Comparison of ENCODE assay signal across 25 cellular contexts in genomic region chr11:87666730-87667129, GRCh38.
"Had no signal": no experiment of that assay in that cellular context is flagged by ENCODE, and none has a peak within 500 bp of the region (broad histone marks: within the 10 kb centered on the region; RNA-seq: fewer than 3 reads in every experiment).

No MANE protein-coding gene starts in this region.

- H3K4me2 ChIP-seq: hepatocyte had no signal

- H3K27me3 ChIP-seq: hepatocyte, pancreas, suprapubic skin, tibial artery, upper lobe of right lung had no signal

- H3K36me3 ChIP-seq: heart right ventricle, left ventricle myocardium inferior, pancreas, prostate gland, suprapubic skin, thoracic aorta, tibial artery, upper lobe of right lung had no signal

- H3K9me3 ChIP-seq: heart right ventricle, left ventricle myocardium inferior, pancreas, prostate gland, suprapubic skin, thoracic aorta, tibial artery, upper lobe of right lung had no signal

- H2AFZ ChIP-seq: hepatocyte had no signal

- ATAC-seq: heart right ventricle; natural killer cell; pancreas; right cardiac atrium; sciatic nerve; stimulated activated effector memory CD8-positive, alpha-beta T cell treated with anti-CD3 and anti-CD28 coated beads, Interleukin-12 subunit alpha, Interleukin-12 subunit beta, amount 100 ng/mL, for 72 hours; upper lobe of right lung had no signal

- H3K79me2 ChIP-seq: hepatocyte had no signal

- H3K4me1 Mint-ChIP-seq: natural killer cell; stimulated activated effector memory CD8-positive, alpha-beta T cell treated with anti-CD3 and anti-CD28 coated beads, Interleukin-12 subunit alpha, Interleukin-12 subunit beta, amount 100 ng/mL, for 72 hours had no signal

- H3K27ac Mint-ChIP-seq: mesothelial cell of epicardium; naive B cell; natural killer cell; stimulated activated effector memory CD8-positive, alpha-beta T cell treated with anti-CD3 and anti-CD28 coated beads, Interleukin-12 subunit alpha, Interleukin-12 subunit beta, amount 100 ng/mL, for 72 hours; stimulated activated naive CD8-positive, alpha-beta T cell treated with anti-CD3 and anti-CD28 coated beads, Interleukin-15, Interleukin-2, amounts not matched to agents 100 ng/mL and 50 ng/mL, for 24 hours had no signal

- H3K27ac ChIP-seq: heart right ventricle, hepatocyte, left ventricle myocardium inferior, pancreas, prostate gland, skin epidermis, suprapubic skin, thoracic aorta, tibial artery, upper lobe of right lung had no signal

- H3K36me3 Mint-ChIP-seq: mesothelial cell of epicardium; naive B cell; natural killer cell; stimulated activated effector memory CD8-positive, alpha-beta T cell treated with anti-CD3 and anti-CD28 coated beads, Interleukin-12 subunit alpha, Interleukin-12 subunit beta, amount 100 ng/mL, for 72 hours had no signal

- H3K4me3 Mint-ChIP-seq: mesothelial cell of epicardium; natural killer cell; stimulated activated effector memory CD8-positive, alpha-beta T cell treated with anti-CD3 and anti-CD28 coated beads, Interleukin-12 subunit alpha, Interleukin-12 subunit beta, amount 100 ng/mL, for 72 hours; stimulated activated naive CD8-positive, alpha-beta T cell treated with anti-CD3 and anti-CD28 coated beads, Interleukin-15, Interleukin-2, amounts not matched to agents 100 ng/mL and 50 ng/mL, for 24 hours had no signal

- H3K4me1 ChIP-seq: heart right ventricle, left ventricle myocardium inferior, pancreas, prostate gland, suprapubic skin, tibial artery, upper lobe of right lung had no signal

- H3K9me3 Mint-ChIP-seq: mesothelial cell of epicardium; stimulated activated naive CD8-positive, alpha-beta T cell treated with anti-CD3 and anti-CD28 coated beads, Interleukin-15, Interleukin-2, amounts not matched to agents 100 ng/mL and 50 ng/mL, for 24 hours had no signal

- H3K27me3 Mint-ChIP-seq: naive B cell; stimulated activated naive CD8-positive, alpha-beta T cell treated with anti-CD3 and anti-CD28 coated beads, Interleukin-15, Interleukin-2, amounts not matched to agents 100 ng/mL and 50 ng/mL, for 24 hours had no signal

- DNase-seq: heart right ventricle; islet precursor cell; left ventricle myocardium inferior; mesendoderm; naive B cell; natural killer cell; pancreas; retina; right cardiac atrium; stimulated activated CD4-positive, alpha-beta T cell treated with anti-CD3 and anti-CD28 coated beads, Interleukin-12 subunit alpha, Interleukin-12 subunit beta, amount 100 ng/mL, for 4 hours; stimulated activated CD4-positive, alpha-beta T cell treated with anti-CD3 and anti-CD28 coated beads, Interleukin-4, amount 100 ng/mL, for 24 hours; stimulated activated naive CD4-positive, alpha-beta T cell; tibial artery; trophoblast cell; upper lobe of right lung had no signal

- H3K4me3 ChIP-seq: heart right ventricle, hepatocyte, left ventricle myocardium inferior, lung, pancreas, prostate gland, skin epidermis, suprapubic skin, thoracic aorta, tibial artery, upper lobe of right lung had no signal
